ENCODE assay signal across 25 cellular contexts in genomic region chr18:79972720-79973119, GRCh38. TPM values are rescaled to one million over a fixed set of nuclear protein-coding genes. Genes with fewer than 3 reads are reported as not detected.
"Had no signal": no experiment of that assay in that cellular context is flagged by ENCODE, and none has a peak within 500 bp of the region (broad histone marks: within the 10 kb centered on the region; RNA-seq: fewer than 3 reads in every experiment).

No MANE protein-coding gene starts in this region.

- H3K9me3 Mint-ChIP-seq: immature natural killer cell, mesothelial cell of epicardium, nephron, neural progenitor cell had no signal

- H3K27ac ChIP-seq: left lung, neural progenitor cell, parathyroid adenoma, thoracic aorta, vagina had no signal

- H3K9me3 ChIP-seq: left lung, thoracic aorta, vagina had no signal

- H3K4me3 Mint-ChIP-seq: immature natural killer cell, mesothelial cell of epicardium, nephron, neural progenitor cell had no signal

- H3K27me3 Mint-ChIP-seq: progenitor cell of endocrine pancreas had no signal

- H3K9ac ChIP-seq: neural progenitor cell, parathyroid adenoma had no signal

- H3K27ac Mint-ChIP-seq: mesothelial cell of epicardium, progenitor cell of endocrine pancreas had no signal

- H3K4me3 ChIP-seq: dorsolateral prefrontal cortex, left lung, neural progenitor cell, smooth muscle cell, thoracic aorta, vagina had no signal

- ATAC-seq: left lung, sciatic nerve had no signal

- H3K4me1 ChIP-seq: left lung, neural progenitor cell, parathyroid adenoma had no signal

- FAIRE-seq: frontal cortex, keratinocyte had no signal

- H3K4me1 Mint-ChIP-seq: mesothelial cell of epicardium, nephron, neural progenitor cell had no signal

- DNase-seq: cerebellar nuclear complex; effector CD4-positive, alpha-beta T cell; hypothalamus; immature natural killer cell; left lung; mesenchymal stem cell; stimulated activated CD4-positive, alpha-beta T cell treated with anti-CD3 and anti-CD28 coated beads, Interleukin-12 subunit alpha, Interleukin-12 subunit beta, amount 100 ng/mL, for 4 hours; stimulated activated CD4-positive, alpha-beta T cell treated with anti-CD3 and anti-CD28 coated beads, Interleukin-1b, Interleukin-23, amount 100 ng/mL, for 48 hours; stimulated activated CD4-positive, alpha-beta T cell treated with anti-CD3 and anti-CD28 coated beads, Interleukin-4, amount 100 ng/mL, for 1 hour; stimulated activated CD8-positive, alpha-beta memory T cell treated with anti-CD3 and anti-CD28 coated beads, Interleukin-4, amount 100 ng/mL, for 48 hours; stimulated activated naive CD4-positive, alpha-beta T cell; trophoblast cell had no signal

RNA-seq across cellular contexts. Expression of gene HSBP1L1, which starts 8.3 kb away (rescaled TPM):
- total RNA-seq: myocyte had no signal
